ENCODE assay signal across 24 cellular contexts in genomic region chr22:37650463-37651136, GRCh38.
"Had no signal": no experiment of that assay in that cellular context is flagged by ENCODE, and none has a peak within 500 bp of the region (broad histone marks: within the 10 kb centered on the region; RNA-seq: fewer than 3 reads in every experiment).

No MANE protein-coding gene starts in this region.

- DNase-seq: colonic mucosa; cortex of kidney; effector CD8-positive, alpha-beta T cell; effector memory CD8-positive, alpha-beta T cell; endodermal cell; erythroblast; esophagus squamous epithelium; foreskin fibroblast; foreskin melanocyte; gastrocnemius medialis; glutamatergic neuron; head of caudate nucleus; heart right ventricle; hippocampal formation; left cardiac atrium; left lung; left ventricle myocardium superior; lower lobe of right lung; mesendoderm; midbrain had no signal

- H3K4me1 Mint-ChIP-seq: endodermal cell, memory B cell had no signal

- H3K27me3 ChIP-seq: colonic mucosa, esophagus squamous epithelium, gastrocnemius medialis, heart right ventricle, left lung had no signal

- H3K4me3 Mint-ChIP-seq: dendritic cell treated with granulocyte-macrophage colony-stimulating factor and Interleukin-4, amounts not matched to agents 40 ng/mL and 50 ng/mL, for 4 days; effector memory CD8-positive, alpha-beta T cell; endodermal cell; memory B cell had no signal

- H3K4me1 ChIP-seq: colonic mucosa, gastrocnemius medialis, left lung, lower lobe of right lung had no signal

- H3K27ac ChIP-seq: colonic mucosa, epithelial cell of prostate, esophagus squamous epithelium, gastrocnemius medialis, heart right ventricle, left lung, lower lobe of right lung had no signal

- H3K36me3 ChIP-seq: gastrocnemius medialis had no signal

- H3K27ac Mint-ChIP-seq: dendritic cell treated with granulocyte-macrophage colony-stimulating factor and Interleukin-4, amounts not matched to agents 40 ng/mL and 50 ng/mL, for 4 days; effector memory CD8-positive, alpha-beta T cell; endodermal cell; memory B cell had no signal

- H3K27me3 Mint-ChIP-seq: dendritic cell treated with granulocyte-macrophage colony-stimulating factor and Interleukin-4, amounts not matched to agents 40 ng/mL and 50 ng/mL, for 4 days; effector memory CD8-positive, alpha-beta T cell; memory B cell had no signal

- H3K9me3 Mint-ChIP-seq: dendritic cell treated with granulocyte-macrophage colony-stimulating factor and Interleukin-4, amounts not matched to agents 40 ng/mL and 50 ng/mL, for 4 days; effector memory CD8-positive, alpha-beta T cell; endodermal cell; memory B cell had no signal

- H3K4me3 ChIP-seq: colonic mucosa, esophagus squamous epithelium, gastrocnemius medialis, heart right ventricle, left lung, lower lobe of right lung had no signal

- H3K9me3 ChIP-seq: colonic mucosa, esophagus squamous epithelium, gastrocnemius medialis, heart right ventricle, left lung, lower lobe of right lung had no signal

- ATAC-seq: effector memory CD8-positive, alpha-beta T cell; esophagus mucosa; gastrocnemius medialis; heart right ventricle; left cardiac atrium; left lung; left ventricle myocardium superior; lower lobe of right lung had no signal
